20 cellular contexts compared by ENCODE assay signal in the genomic region with DNA sequence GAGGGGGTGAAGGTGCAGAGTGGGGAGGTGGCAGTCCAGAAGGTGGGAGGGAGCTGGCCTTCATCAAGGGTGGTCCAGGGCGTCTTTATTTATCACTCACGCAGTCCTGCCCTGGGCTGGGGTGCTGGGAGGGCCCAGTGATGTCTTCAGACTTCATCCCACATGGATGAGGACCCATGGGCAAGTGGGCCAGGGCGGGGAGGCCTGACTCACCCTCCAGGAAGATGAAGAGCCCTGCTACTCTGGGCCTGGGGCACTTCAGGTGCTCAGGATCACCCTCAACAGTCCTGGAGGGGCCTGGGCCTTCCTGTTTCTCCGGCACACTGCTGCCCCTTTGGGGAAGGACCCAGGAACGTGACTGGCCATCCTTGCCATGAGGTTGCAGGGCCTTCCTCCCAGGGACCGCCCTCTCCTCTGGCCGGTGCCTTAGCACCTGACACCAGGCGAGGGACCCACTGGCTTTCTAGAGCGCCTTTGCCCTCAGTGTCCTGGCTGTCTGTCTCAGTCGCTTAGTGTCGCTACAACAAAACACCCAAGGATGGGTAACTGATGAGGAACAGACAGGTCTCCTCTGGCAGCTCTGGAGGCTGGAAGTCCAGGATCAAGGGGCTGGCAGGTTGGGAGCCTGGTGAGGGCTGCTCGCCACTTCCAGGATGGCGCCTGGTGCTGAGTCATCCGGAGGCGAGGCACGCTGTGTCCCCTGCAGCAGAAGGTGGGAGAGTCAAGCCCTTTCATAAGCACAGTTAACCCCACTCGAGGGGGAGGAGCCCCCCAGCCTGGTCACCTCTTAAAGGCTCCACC. TPM values are rescaled to one million over a fixed set of nuclear protein-coding genes. Genes with fewer than 3 reads are reported as not detected.
A peak's percentile ranks its signal among the peaks of the same experiment; 100 is the strongest.
DNase-seq lines count a peak whose midpoint lies in the region; ATAC-seq, FAIRE-seq and TF ChIP-seq lines count a peak whose summit lies in the region.
"Had no signal": no experiment of that assay in that cellular context is flagged by ENCODE, and none has a peak within 500 bp of the region (broad histone marks: within the 10 kb centered on the region; RNA-seq: fewer than 3 reads in every experiment).

No MANE protein-coding gene starts in this region.

- DNase-seq in cardiac septum (ENCODE audit: low spot score) = peak; percentile 73
- no peak for DNase-seq in left cardiac atrium
- peak; percentile 60 for DNase-seq in islet precursor cell
- peak; percentile 70 for DNase-seq in posterior vena cava (ENCODE audit: low spot score)
- DNase-seq in vagina (ENCODE audit: extremely low spot score in 2 of 2) = peak in 1 of 2 donors; percentile 95
- DNase-seq in NCI-H2081 (lab: John Stamatoyannopoulos, UW) = no peak
- no peak for DNase-seq in GM12891 (ENCODE audit: insufficient read length, low spot score)
- DNase-seq in HEK293T (ENCODE audit: extremely low spot score) = no peak
- DNase-seq: activated CD4-positive, alpha-beta T cell treated with anti-CD3 and anti-CD28 coated beads, Interleukin-2, amount 50 U/mL, for 4 hours; activated gamma-delta T cell; hypothalamus; SK-N-SH; stimulated activated CD4-positive, alpha-beta T cell treated with anti-CD3 and anti-CD28 coated beads, Interleukin-4, amount 100 ng/mL, for 1 hour; stimulated activated naive CD8-positive, alpha-beta T cell treated with anti-CD3 and anti-CD28 coated beads, Interleukin-15, Interleukin-2, amounts not matched to agents 100 U/mL and 50 U/mL, for 24 hours; WERI-Rb-1 had no signal

- no peak for TF ChIP-seq CTCF in vagina (IDR thresholded peaks at IDR 0.05)

- ATAC-seq in left cardiac atrium = no peak
- ATAC-seq: stimulated activated naive CD8-positive, alpha-beta T cell treated with anti-CD3 and anti-CD28 coated beads, Interleukin-15, Interleukin-2, amounts not matched to agents 100 U/mL and 50 U/mL, for 24 hours had no signal

- POLR2A ChIA-PET in HEK293T (lab: Yijun Ruan, JAX) = no interaction called here

- peak overlapping the region; percentile 53 for H3K27ac ChIP-seq in vagina
- H3K27ac ChIP-seq: BLaER1, WERI-Rb-1 had no signal

- H3K4me3 ChIP-seq in vagina = no peak overlapping the region
- H3K4me3 ChIP-seq: adrenal gland, BLaER1 had no signal

- H3K27me3 ChIP-seq in vagina = no peaks in the 10 kb centered on the region
- H3K27me3 ChIP-seq: adrenal gland had no signal

- CTCF ChIA-PET in HEK293T (lab: Yijun Ruan, JAX) = no interaction called here

- FAIRE-seq in GM12891 (lab: Jason Lieb, UNC) = no peak
- FAIRE-seq: bronchial epithelial cell, endothelial cell of umbilical vein, GM19239 had no signal

- H3K36me3 ChIP-seq in vagina = no peaks in the 10 kb centered on the region
- H3K36me3 ChIP-seq: adrenal gland, BLaER1, WERI-Rb-1 had no signal

- intact Hi-C loops in cardiac septum (cut with DNase I) (no loop called here), left cardiac atrium (cut with DNase I) (no loop called here), posterior vena cava (cut with DNase I) (no loop called here), vagina (cut with DNase I) (no loop called here)

- TF ChIP-seq POLR2A in vagina (IDR thresholded peaks at IDR 0.05) = no peak
- no peak for TF ChIP-seq POLR2A in GM12891 (IDR thresholded peaks at IDR 0.05; ENCODE audit: low read depth, low read length)

- H3K9me3 ChIP-seq in vagina = no peaks in the 10 kb centered on the region
- H3K9me3 ChIP-seq: adrenal gland, BLaER1, SK-N-SH had no signal

- peaks cover 95% of the 10 kb centered on the region for H3K4me1 ChIP-seq in vagina
- H3K4me1 ChIP-seq: adrenal gland had no signal

TF ChIP-seq in GM12891, 5 proteins besides CTCF, POLR2A, EP300 and RAD21:
- TF ChIP-seq POLR2AphosphoS5 (IDR thresholded peaks at IDR 0.05; ENCODE audit: low read depth, low read length) = no peak
- no peak for TF ChIP-seq SPI1 (IDR thresholded peaks at IDR 0.05; ENCODE audit: low read depth, low read length)
- TF ChIP-seq PAX5 (IDR thresholded peaks at IDR 0.05; ENCODE audit: insufficient read depth, low read length, severe bottlenecking) = no peak
- TF ChIP-seq TAF1 (IDR thresholded peaks at IDR 0.05; ENCODE audit: low read depth, low read length) = no peak
- no peak for TF ChIP-seq POU2F2 (IDR thresholded peaks at IDR 0.05; ENCODE audit: low read depth, low read length)

TF ChIP-seq in HEK293T, 16 proteins besides CTCF, POLR2A, EP300 and RAD21:
- TF ChIP-seq FOXK2 (IDR thresholded peaks at IDR 0.05) (no peak), NFRKB (IDR thresholded peaks at IDR 0.05) (no peak), ELF4 (IDR thresholded peaks at IDR 0.05) (no peak), CTBP1 (IDR thresholded peaks at IDR 0.05; ENCODE audit: borderline replicate concordance) (no peak), ZNF384 (IDR thresholded peaks at IDR 0.05) (no peak), ARNT (IDR thresholded peaks at IDR 0.05) (no peak), BHLHE40 (IDR thresholded peaks at IDR 0.05; ENCODE audit: borderline replicate concordance) (no peak), SP1 (IDR thresholded peaks at IDR 0.05) (no peak), TARDBP (IDR thresholded peaks at IDR 0.05) (no peak), L3MBTL2 (conservative IDR thresholded peaks at IDR 0.05) (no peak), FOXM1 (IDR thresholded peaks at IDR 0.05; ENCODE audit: borderline replicate concordance) (no peak), FOXA1 (IDR thresholded peaks at IDR 0.05) (no peak), LEF1 (IDR thresholded peaks at IDR 0.05; ENCODE audit: borderline replicate concordance) (no peak), HDGF (IDR thresholded peaks at IDR 0.05; ENCODE audit: borderline replicate concordance) (no peak)
- TF ChIP-seq, protein P1, sequence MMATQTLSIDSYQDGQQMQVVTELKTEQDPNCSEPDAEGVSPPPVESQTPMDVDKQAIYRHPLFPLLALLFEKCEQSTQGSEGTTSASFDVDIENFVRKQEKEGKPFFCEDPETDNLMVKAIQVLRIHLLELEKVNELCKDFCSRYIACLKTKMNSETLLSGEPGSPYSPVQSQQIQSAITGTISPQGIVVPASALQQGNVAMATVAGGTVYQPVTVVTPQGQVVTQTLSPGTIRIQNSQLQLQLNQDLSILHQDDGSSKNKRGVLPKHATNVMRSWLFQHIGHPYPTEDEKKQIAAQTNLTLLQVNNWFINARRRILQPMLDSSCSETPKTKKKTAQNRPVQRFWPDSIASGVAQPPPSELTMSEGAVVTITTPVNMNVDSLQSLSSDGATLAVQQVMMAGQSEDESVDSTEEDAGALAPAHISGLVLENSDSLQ (IDR thresholded peaks at IDR 0.05) = no peak

RNA-seq across cellular contexts. Expression of a gene that starts 57.8 kb away (rescaled TPM):
- total RNA-seq in cardiac septum (14.4 TPM), left cardiac atrium (10 to 100 TPM; 14.3 to 19.3 TPM), posterior vena cava (10 to 100 TPM; 16.9 to 22.4 TPM), vagina (68.5 TPM)
- polyA plus RNA-seq in GM12891 (2012; ENCODE audit: low read depth, missing spikeins) = 2.6 TPM

Comparison
In these comparisons a context has a peak if more than half of its experiments do, and no peak if none do; other contexts are left out.
1. DNase-seq: peak in cardiac septum (single experiment), islet precursor cell (single experiment) and posterior vena cava (single experiment); none in left cardiac atrium (single experiment), NCI-H2081 (0 of 2), GM12891 (single experiment) and HEK293T (single experiment).